ENCODE assay signal across 24 cellular contexts in the genomic region with DNA sequence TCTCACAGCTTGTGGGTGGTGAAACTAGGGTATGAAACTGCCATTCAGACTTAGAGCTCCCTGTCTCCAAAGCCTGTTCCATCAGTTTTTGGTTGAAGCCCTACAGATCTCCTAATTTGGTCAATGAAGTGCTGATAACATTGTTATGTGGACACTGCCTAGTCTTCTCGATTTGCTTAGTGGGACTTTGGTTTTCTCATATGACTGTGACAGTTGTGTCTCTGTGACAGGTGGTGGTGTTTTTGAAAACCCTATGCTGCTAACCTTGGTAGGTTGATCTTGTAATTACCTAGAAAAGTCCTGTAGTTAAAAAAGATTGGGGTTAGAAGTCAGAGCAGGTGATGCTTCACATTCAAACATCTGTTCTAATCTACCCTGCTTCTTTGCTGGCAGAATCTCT.
"Had no signal": no experiment of that assay in that cellular context is flagged by ENCODE, and none has a peak within 500 bp of the region (broad histone marks: within the 10 kb centered on the region; RNA-seq: fewer than 3 reads in every experiment).

No MANE protein-coding gene starts in this region.

- ATAC-seq: activated CD8-positive, alpha-beta memory T cell treated with anti-CD3 and anti-CD28 coated beads, Interleukin-2, amount 10 ng/mL, durations not matched to agents 7 days and 5 days; T-cell had no signal

- H3K4me2 ChIP-seq: PC-9 had no signal

- H3K36me3 ChIP-seq: breast epithelium, colonic mucosa had no signal

- H3K4me1 ChIP-seq: breast epithelium, colonic mucosa had no signal

- H3K27ac ChIP-seq: breast epithelium, colonic mucosa, PC-9, SK-N-MC had no signal

- H2AFZ ChIP-seq: PC-9 had no signal

- H3K27me3 ChIP-seq: breast epithelium, colonic mucosa had no signal

- H3K9me3 ChIP-seq: breast epithelium, colonic mucosa had no signal

- DNase-seq: activated B cell treated with CpG ODN at 0.5 μM for 24 hours; activated CD4-positive, alpha-beta T cell treated with anti-CD3 and anti-CD28 coated beads for 1 hour; activated CD4-positive, alpha-beta T cell treated with anti-CD3 and anti-CD28 coated beads, Interleukin-2, amount 10 ng/mL, durations not matched to agents 24 days and 14 days; activated CD4-positive, alpha-beta T cell treated with anti-CD3 and anti-CD28 coated beads, Interleukin-2, amount 50 U/mL, for 48 hours; activated CD8-positive, alpha-beta memory T cell treated with anti-CD3 and anti-CD28 coated beads, Interleukin-2, amount 10 ng/mL, durations not matched to agents 7 days and 5 days; activated effector memory CD4-positive, alpha-beta T cell treated with Interleukin-2 at 50 U/mL for 16 hours; activated naive CD4-positive, alpha-beta T cell; activated T-cell treated with anti-CD3 and anti-CD28 coated beads, Interleukin-2, amount 50 U/mL, for 24 hours; aorta; caudate nucleus; colonic mucosa; Karpas-422; NCI-H1048; NCI-H1417; NCI-H1694 treated with DMSO at 0.1 percent for 48 hours; NCI-H2029 treated with DMSO at 0.1 percent for 48 hours; NCI-H226; PC-9; SIG-M5; T-cell; T-helper 2 cell; T1000 had no signal

- H3K4me3 ChIP-seq: breast epithelium, colonic mucosa, PC-9, SK-N-MC had no signal
